Comparison of ENCODE assay signal across 1 cellular context in genomic region chr19:18613589-18614234, GRCh38.
A peak's percentile ranks its signal among the peaks of the same experiment; 100 is the strongest.
TF ChIP-seq lines count a peak whose summit lies in the region.

No MANE protein-coding gene starts in this region.

TF ChIP-seq in GM23338, 12 proteins besides CTCF, POLR2A, EP300 and RAD21:
- no peak for TF ChIP-seq NANOG (IDR thresholded peaks at IDR 0.05; ENCODE audit: borderline replicate concordance)
- peak; percentile 64 for TF ChIP-seq EZH2 (IDR thresholded peaks at IDR 0.05; ENCODE audit: low read depth, unreplicated experiment)
